ENCODE assay signal across 10 cellular contexts in genomic region chr1:206455681-206456344, GRCh38. TPM values are rescaled to one million over a fixed set of nuclear protein-coding genes. Genes with fewer than 3 reads are reported as not detected.
DNase-seq lines count a peak whose midpoint lies in the region; ATAC-seq and TF ChIP-seq lines count a peak whose summit lies in the region.
"Had no signal": no experiment of that assay in that cellular context is flagged by ENCODE, and none has a peak within 500 bp of the region (broad histone marks: within the 10 kb centered on the region; RNA-seq: fewer than 3 reads in every experiment).

No MANE protein-coding gene starts in this region.

- H3K4ac ChIP-seq in neuronal stem cell (ENCODE audit: low read length) = no peak overlapping the region

- no peak for ATAC-seq in HG02938 (IDR thresholded peaks at IDR 0.05; ENCODE audit: unreplicated experiment)
- ATAC-seq: activated CD8-positive, alpha-beta T cell treated with anti-CD3 and anti-CD28 coated beads, Interleukin-2, amount 10 ng/mL, durations not matched to agents 7 days and 5 days had no signal

- TF ChIP-seq CTCF in astrocyte of the spinal cord (IDR thresholded peaks at IDR 0.05; ENCODE audit: low read depth, low read length) (no peak), brain microvascular endothelial cell (IDR thresholded peaks at IDR 0.05; ENCODE audit: low read depth, low read length, missing control alignments) (no peak)

- no peak overlapping the region for H3K4me2 ChIP-seq in neuronal stem cell (ENCODE audit: insufficient read depth, low read length, poor library complexity, severe bottlenecking)

- H3K18ac ChIP-seq in neuronal stem cell (ENCODE audit: low read length) = no peak overlapping the region

- no peaks in the 10 kb centered on the region for H3K79me1 ChIP-seq in neuronal stem cell (ENCODE audit: low read depth, low read length)

- no peak overlapping the region for H4K8ac ChIP-seq in neuronal stem cell (ENCODE audit: low read depth, low read length)

- no peaks in the 10 kb centered on the region for H3K9me3 ChIP-seq in HAP-1
- no peaks in the 10 kb centered on the region for H3K9me3 ChIP-seq in neuronal stem cell (replicated peaks in 1 of 2; ENCODE audit: control insufficient read depth in 2 of 2, insufficient read depth in 1 of 2, low read depth in 1 of 2, low read length in 2 of 2)
- H3K9me3 ChIP-seq: upper lobe of right lung had no signal

- in situ Hi-C loops in HAP-1 (cut with MboI; ENCODE audit: low sequenced_read_pairs) = no loop called here
- in situ Hi-C loops in astrocyte of the spinal cord (cut with HindIII; ENCODE audit: low sequenced_read_pairs) = no loop called here
- in situ Hi-C loops in brain microvascular endothelial cell (cut with HindIII; ENCODE audit: low pct_ligation_motif_present, low sequenced_read_pairs) = no loop called here

- no peak overlapping the region for H2AFZ ChIP-seq in neuronal stem cell (ENCODE audit: low read length)

- no peak overlapping the region for H2AK5ac ChIP-seq in neuronal stem cell (ENCODE audit: low read depth, low read length)

- H3K27ac ChIP-seq in neuronal stem cell (replicated peaks; ENCODE audit: low read length) (peak overlapping the region; percentile 75), brain microvascular endothelial cell (no peak overlapping the region)
- H3K27ac ChIP-seq: upper lobe of right lung had no signal

- H3K23ac ChIP-seq in neuronal stem cell (ENCODE audit: low read depth, low read length, poor library complexity) = no peak overlapping the region

- H3K4me1 ChIP-seq in HAP-1 (no peaks in the 10 kb centered on the region; the same call in 1 of the 2 replicates), neuronal stem cell (ENCODE audit: control insufficient read depth in 2 of 2, insufficient read depth in 1 of 2, low read depth in 1 of 2, low read length in 2 of 2) (peaks cover 14 to 29% of the 10 kb centered on the region in 2 donors)

- H2BK5ac ChIP-seq in neuronal stem cell (ENCODE audit: low read length) = no peak overlapping the region

- peaks cover 20% of the 10 kb centered on the region for H3K36me3 ChIP-seq in HAP-1 (replicated peaks)
- peaks cover 29 to 100% of the 10 kb centered on the region in 2 donors for H3K36me3 ChIP-seq in neuronal stem cell (replicated peaks in 1 of 2; ENCODE audit: control insufficient read depth in 2 of 2, insufficient read depth in 2 of 2, low read length in 2 of 2)
- peaks cover 41% of the 10 kb centered on the region for H3K36me3 ChIP-seq in brain microvascular endothelial cell (replicated peaks)

- H2BK120ac ChIP-seq in neuronal stem cell (ENCODE audit: low read depth, low read length) = no peak overlapping the region

- no peak overlapping the region for H2BK12ac ChIP-seq in neuronal stem cell (ENCODE audit: low read length)

- WGBS in neuronal stem cell (ENCODE audit: extremely low coverage in 2 of 2, insufficient read length in 2 of 2, insufficient replicate concordance in 1 of 2), 2 donors = no CpG with 5 or more reads among the region's 12 CpGs

- H3K27me3 ChIP-seq in HAP-1 (ENCODE audit: low read depth) (no peaks in the 10 kb centered on the region), neuronal stem cell (ENCODE audit: control insufficient read depth in 3 of 3, insufficient read depth in 3 of 3, low read depth in 1 of 3, low read length in 3 of 3) (no peaks in the 10 kb centered on the region), brain microvascular endothelial cell (replicated peaks) (no peaks in the 10 kb centered on the region)
- H3K27me3 ChIP-seq: upper lobe of right lung had no signal

- no peak overlapping the region for H3K14ac ChIP-seq in neuronal stem cell (ENCODE audit: low read length)

- H4K91ac ChIP-seq in neuronal stem cell (ENCODE audit: low read depth, low read length, poor library complexity) = no peak overlapping the region

- no peak overlapping the region for H2BK15ac ChIP-seq in neuronal stem cell (ENCODE audit: low read length)

- peak; percentile 38 to 79 for DNase-seq in HAP-1 (ENCODE audit: low spot score in 2 of 2)
- peak; percentile 85 for DNase-seq in NCI-H2171 (lab: John Stamatoyannopoulos, UW)
- peak; percentile 29 for DNase-seq in astrocyte of the spinal cord (ENCODE audit: low read depth, low spot score)
- peak; percentile 50 for DNase-seq in neuronal stem cell (ENCODE audit: low spot score)
- DNase-seq in activated CD4-positive, alpha-beta T cell treated with anti-CD3 and anti-CD28 coated beads for 1 hour = no peak
- no peak for DNase-seq in brain microvascular endothelial cell
- DNase-seq: activated CD8-positive, alpha-beta T cell treated with anti-CD3 and anti-CD28 coated beads, Interleukin-2, amount 10 ng/mL, durations not matched to agents 7 days and 5 days; SHP77 treated with DMSO at 0.1 percent for 48 hours had no signal

- no peak overlapping the region for H3K9ac ChIP-seq in neuronal stem cell (ENCODE audit: low read depth, low read length, poor library complexity)

- H3K4me3 ChIP-seq in HAP-1 (no peak overlapping the region), astrocyte of the spinal cord (ENCODE audit: low read depth, low read length) (no peak overlapping the region), neuronal stem cell (ENCODE audit: low read length in 2 of 2) (no peak overlapping the region), brain microvascular endothelial cell (ENCODE audit: low read depth, low read length) (no peak overlapping the region)
- H3K4me3 ChIP-seq: upper lobe of right lung had no signal

RNA-seq across cellular contexts. Expression of gene IKBKE, which starts 14.5 kb away (rescaled TPM):
- 0.49 TPM for polyA plus RNA-seq in neuronal stem cell (2013, experiment 1 of 2)
- 0.47 TPM for polyA plus RNA-seq in neuronal stem cell (2013, experiment 2 of 2)

RNA-seq across cellular contexts. Expression of gene RASSF5, which starts 51.5 kb away (rescaled TPM):
- polyA plus RNA-seq in neuronal stem cell (2013, experiment 1 of 2) = 0.50 TPM
- polyA plus RNA-seq in neuronal stem cell (2013, experiment 2 of 2) = 0.51 TPM

Comparison
In these comparisons a context has a peak if more than half of its experiments do, and no peak if none do; other contexts are left out.
1. DNase-seq: peak in HAP-1 (2 of 2), NCI-H2171 (single experiment), astrocyte of the spinal cord (single experiment) and neuronal stem cell (single experiment); none in activated CD4-positive, alpha-beta T cell treated with anti-CD3 and anti-CD28 coated beads for 1 hour (single experiment) and brain microvascular endothelial cell (single experiment).